Comparison of ENCODE assay signal across 28 cellular contexts in genomic region chr9:94926457-94926852, GRCh38.
DNase-seq lines count a peak whose midpoint lies in the region; ATAC-seq, FAIRE-seq and TF ChIP-seq lines count a peak whose summit lies in the region.
"Had no signal": no experiment of that assay in that cellular context is flagged by ENCODE, and none has a peak within 500 bp of the region (broad histone marks: within the 10 kb centered on the region; RNA-seq: fewer than 3 reads in every experiment).

No MANE protein-coding gene starts in this region.

- FAIRE-seq in RCC 7860 (lab: Jason Lieb, UNC): no peak
- FAIRE-seq: endometrium had no signal

- peaks cover 49% of the 10 kb centered on the region for H3F3A ChIP-seq in PC-9 (ENCODE audit: insufficient read depth, low read depth)

- peak overlapping the region; percentile 85 for H3K27ac Mint-ChIP-seq in type B pancreatic cell
- H3K27ac Mint-ChIP-seq: activated CD8-positive, alpha-beta memory T cell treated with anti-CD3 and anti-CD28 coated beads, Interleukin-2, amount 10 ng/mL, durations not matched to agents 7 days and 5 days; activated naive CD4-positive, alpha-beta T cell treated with anti-CD3 and anti-CD28 coated beads for 36 hours; activated T-cell treated with anti-CD3 and anti-CD28 coated beads, Interleukin-2, amount 50 U/mL, for 72 hours; dendritic cell treated with granulocyte-macrophage colony-stimulating factor and Interleukin-4, amounts not matched to agents 40 ng/mL and 50 ng/mL, for 4 days; naive thymus-derived CD4-positive, alpha-beta T cell; WTC11 had no signal

- ATAC-seq in mucosa of descending colon: peak; percentile 41
- ATAC-seq in HG03108 (IDR thresholded peaks at IDR 0.05; ENCODE audit: unreplicated experiment): no peak
- ATAC-seq: activated CD8-positive, alpha-beta memory T cell treated with anti-CD3 and anti-CD28 coated beads, Interleukin-2, amount 10 ng/mL, durations not matched to agents 7 days and 5 days; activated T-cell treated with anti-CD3 and anti-CD28 coated beads, Interleukin-2, amount 50 U/mL, for 72 hours; HCT116; naive thymus-derived CD4-positive, alpha-beta T cell; stimulated activated naive CD8-positive, alpha-beta T cell treated with anti-CD3 and anti-CD28 coated beads, Interleukin-15, Interleukin-2, amounts not matched to agents 100 U/mL and 50 U/mL, for 24 hours; WTC11 had no signal

- TF ChIP-seq CTCF in PC-9 (conservative IDR thresholded peaks at IDR 0.05) (no peak), mucosa of descending colon (IDR thresholded peaks at IDR 0.05) (no peak), type B pancreatic cell (conservative IDR thresholded peaks at IDR 0.05) (no peak)

- no peaks in the 10 kb centered on the region for H3K9me2 ChIP-seq in PC-9 (ENCODE audit: insufficient read depth)

- no peaks in the 10 kb centered on the region for H3K9me3 ChIP-seq in PC-9 (ENCODE audit: insufficient read depth, low read depth)
- H3K9me3 ChIP-seq in esophagus (ENCODE audit: control insufficient read depth in 2 of 2, insufficient read depth in 1 of 2, low read depth in 1 of 2, low read length in 1 of 2): no peaks in the 10 kb centered on the region
- H3K9me3 ChIP-seq in mucosa of descending colon: no peaks in the 10 kb centered on the region

- H3K9me3 Mint-ChIP-seq in type B pancreatic cell: no peaks in the 10 kb centered on the region
- H3K9me3 Mint-ChIP-seq: activated naive CD4-positive, alpha-beta T cell treated with anti-CD3 and anti-CD28 coated beads for 36 hours; activated T-cell treated with anti-CD3 and anti-CD28 coated beads, Interleukin-2, amount 50 U/mL, for 72 hours; dendritic cell treated with granulocyte-macrophage colony-stimulating factor and Interleukin-4, amounts not matched to agents 40 ng/mL and 50 ng/mL, for 4 days; WTC11 had no signal

- peak overlapping the region; percentile 25 for H3K27ac ChIP-seq in PC-9
- H3K27ac ChIP-seq in esophagus (ENCODE audit: low read depth in 2 of 2, low read length in 1 of 2): peak overlapping the region; percentile 71 to 79
- H3K27ac ChIP-seq: HL-60 had no signal

- peaks cover 18% of the 10 kb centered on the region; the same call in 1 of the 2 replicates for H3K36me3 ChIP-seq in PC-9 (ENCODE audit: low read depth)
- peaks cover 0 to 3% of the 10 kb centered on the region in 2 donors for H3K36me3 ChIP-seq in esophagus (ENCODE audit: control insufficient read depth in 2 of 2, insufficient read depth in 2 of 2, low read length in 1 of 2)
- H3K36me3 ChIP-seq in mucosa of descending colon (ENCODE audit: low read depth): no peaks in the 10 kb centered on the region

- no peaks in the 10 kb centered on the region for H3K27me3 Mint-ChIP-seq in type B pancreatic cell
- H3K27me3 Mint-ChIP-seq: activated CD8-positive, alpha-beta memory T cell treated with anti-CD3 and anti-CD28 coated beads, Interleukin-2, amount 10 ng/mL, durations not matched to agents 7 days and 5 days; dendritic cell treated with granulocyte-macrophage colony-stimulating factor and Interleukin-4, amounts not matched to agents 40 ng/mL and 50 ng/mL, for 4 days; naive thymus-derived CD4-positive, alpha-beta T cell had no signal

- no peak overlapping the region for H2AFZ ChIP-seq in PC-9

- intact Hi-C loops in PC-9 (cut with micrococcal nuclease; ENCODE audit: unreplicated experiment): loop anchor here (1.0 to 2.0 kb wide), 3 partner anchors 24 to 166 kb away; no protein-coding TSS in a partner anchor
- intact Hi-C loops in mucosa of descending colon (cut with DNase I, micrococcal nuclease): loop anchor here in 1 of 2 donors (10.0 kb wide), 1 partner anchor 68 kb away; no protein-coding TSS in a partner anchor

- H3K27me3 ChIP-seq in PC-9 (ENCODE audit: insufficient read depth, low read depth): no peaks in the 10 kb centered on the region
- H3K27me3 ChIP-seq in esophagus (ENCODE audit: control insufficient read depth in 1 of 2, insufficient read depth in 2 of 2, low read length in 2 of 2): no peaks in the 10 kb centered on the region

- CTCF ChIA-PET in PC-9 (lab: Charles Lee): no interaction called here

- H3K36me3 Mint-ChIP-seq in type B pancreatic cell: peaks cover 16% of the 10 kb centered on the region
- H3K36me3 Mint-ChIP-seq: activated CD8-positive, alpha-beta memory T cell treated with anti-CD3 and anti-CD28 coated beads, Interleukin-2, amount 10 ng/mL, durations not matched to agents 7 days and 5 days; WTC11 had no signal

- no peak overlapping the region for H3K4me3 Mint-ChIP-seq in type B pancreatic cell
- H3K4me3 Mint-ChIP-seq: activated CD8-positive, alpha-beta memory T cell treated with anti-CD3 and anti-CD28 coated beads, Interleukin-2, amount 10 ng/mL, durations not matched to agents 7 days and 5 days; activated naive CD4-positive, alpha-beta T cell treated with anti-CD3 and anti-CD28 coated beads for 36 hours; activated T-cell treated with anti-CD3 and anti-CD28 coated beads, Interleukin-2, amount 50 U/mL, for 72 hours; dendritic cell treated with granulocyte-macrophage colony-stimulating factor and Interleukin-4, amounts not matched to agents 40 ng/mL and 50 ng/mL, for 4 days; naive thymus-derived CD4-positive, alpha-beta T cell; WTC11 had no signal

- WGBS in esophagus, 2 donors: 68 to 76% methylated on average over 9 of the region's 9 CpGs

- no TSS peak for BruUV-seq in PC-9 (replicated peaks; lab: Mats Ljungman, UMichigan)

- DNase-seq in PC-9: peak in 1 of 2 experiments; percentile 72
- peak in 2 of 3 donors; percentile 57 to 70 for DNase-seq in mucosa of descending colon
- DNase-seq in type B pancreatic cell (ENCODE audit: extremely low spot score, unreplicated experiment): no peak
- DNase-seq in dermis blood vessel endothelial cell: no peak
- no peak for DNase-seq in RCC 7860 (ENCODE audit: low spot score)
- DNase-seq: activated CD4-positive, alpha-beta T cell treated with anti-CD3 and anti-CD28 coated beads, Interleukin-2, amount 50 U/mL, for 1 hour; activated CD8-positive, alpha-beta memory T cell treated with anti-CD3 and anti-CD28 coated beads, Interleukin-2, amount 10 ng/mL, durations not matched to agents 7 days and 5 days; activated naive CD4-positive, alpha-beta T cell treated with anti-CD3 and anti-CD28 coated beads for 36 hours; activated T-cell treated with anti-CD3 and anti-CD28 coated beads, Interleukin-2, amount 50 U/mL, for 72 hours; amygdala; C1 segment of cervical spinal cord; kidney glomerular epithelial cell; mesendoderm; naive thymus-derived CD4-positive, alpha-beta T cell; NCI-H1092 treated with DMSO at 0.1 percent for 48 hours; NCI-H187 treated with DMSO at 0.1 percent for 48 hours; occipital lobe; Right ventricle myocardium superior; stimulated activated CD4-positive, alpha-beta T cell treated with anti-CD3 and anti-CD28 coated beads, Interleukin-4, amount 100 ng/mL, for 4 hours; stimulated activated naive CD8-positive, alpha-beta T cell treated with anti-CD3 and anti-CD28 coated beads, Interleukin-15, Interleukin-2, amounts not matched to agents 100 U/mL and 50 U/mL, for 24 hours; T-helper 9 cell had no signal

- H4K20me1 ChIP-seq in PC-9 (ENCODE audit: insufficient read depth): no peaks in the 10 kb centered on the region

- H3K4me3 ChIP-seq in PC-9: no peak overlapping the region
- no peak overlapping the region for H3K4me3 ChIP-seq in esophagus (ENCODE audit: low read depth in 1 of 2, low read length in 2 of 2)
- no peak overlapping the region for H3K4me3 ChIP-seq in mucosa of descending colon

- POLR2A ChIA-PET in PC-9 (lab: Charles Lee; ENCODE audit: unreplicated experiment): interaction anchor here (0.6 kb wide), 2 partner anchors 76 to 78 kb away, joined by 3 to 4 read pairs; no protein-coding TSS in a partner anchor

- peaks cover 30% of the 10 kb centered on the region for H3K79me2 ChIP-seq in PC-9 (ENCODE audit: low read depth)

- H3K4me1 Mint-ChIP-seq in type B pancreatic cell (ENCODE audit: unreplicated experiment): peaks cover 69% of the 10 kb centered on the region
- H3K4me1 Mint-ChIP-seq: activated CD8-positive, alpha-beta memory T cell treated with anti-CD3 and anti-CD28 coated beads, Interleukin-2, amount 10 ng/mL, durations not matched to agents 7 days and 5 days had no signal

- 0 out of 2 replicates have a peak overlapping the region, but pooled peaks have one; percentile 0 for H3K4me2 ChIP-seq in PC-9

- H3K4me1 ChIP-seq in PC-9 (replicated peaks; ENCODE audit: insufficient read depth) (peaks cover 54% of the 10 kb centered on the region), esophagus (ENCODE audit: control insufficient read depth in 2 of 2, insufficient read depth in 2 of 2, low read length in 1 of 2) (peaks cover 16 to 31% of the 10 kb centered on the region in 2 donors), mucosa of descending colon (ENCODE audit: low read depth) (peaks cover 11% of the 10 kb centered on the region)

Comparison
In these comparisons a context has a peak if more than half of its experiments do, and no peak if none do; other contexts are left out.
1. DNase-seq: peak in mucosa of descending colon (2 of 3); none in type B pancreatic cell (single experiment), dermis blood vessel endothelial cell (single experiment) and RCC 7860 (single experiment).